8 cellular contexts compared by ENCODE assay signal in genomic region chr11:130916238-130916855, GRCh38.
DNase-seq lines count a peak whose midpoint lies in the region; ATAC-seq and TF ChIP-seq lines count a peak whose summit lies in the region.

Gene SNX19, minus strand, starts transcription at chr11:130916479. Its CDS starts 540 bp downstream, at chr11:130915939.

- TF ChIP-seq CTCF in AG09319 (IDR thresholded peaks at IDR 0.05; ENCODE audit: low read depth, low read length), result peak; percentile 68

- ATAC-seq in GM18873 (IDR thresholded peaks at IDR 0.05; ENCODE audit: low FRiP score, unreplicated experiment), result peak; percentile 97
- ATAC-seq in HG03135 (IDR thresholded peaks at IDR 0.05; ENCODE audit: unreplicated experiment), result peak; percentile 99

- DNase-seq in AG09319 (ENCODE audit: extremely low read depth, low read depth) (peak; percentile 72), NCI-H2196 (lab: John Stamatoyannopoulos, UW; ENCODE audit: unreplicated experiment) (peak; percentile 91), iris pigment epithelial cell (ENCODE audit: low read depth) (peak; percentile 90)
- peak; percentile 80 for DNase-seq in activated CD4-positive, CD25-positive, alpha-beta regulatory T cell treated with anti-CD3 and anti-CD28 coated beads, Interleukin-2, amount 50 U/mL, for 16 hours (ENCODE audit: low read depth, low spot score)
- peak; percentile 88 for DNase-seq in central memory CD4-positive, alpha-beta T cell
- DNase-seq in stimulated activated CD4-positive, alpha-beta T cell treated with anti-CD3 and anti-CD28 coated beads, Interleukin-12 subunit alpha, Interleukin-12 subunit beta, amount 100 ng/mL, for 4 hours, result peak; percentile 92

Comparison
In these comparisons a context has a peak if more than half of its experiments do, and no peak if none do; other contexts are left out.
1. Peak in every context shown above with its lines: DNase-seq and ATAC-seq.